In the genomic region with DNA sequence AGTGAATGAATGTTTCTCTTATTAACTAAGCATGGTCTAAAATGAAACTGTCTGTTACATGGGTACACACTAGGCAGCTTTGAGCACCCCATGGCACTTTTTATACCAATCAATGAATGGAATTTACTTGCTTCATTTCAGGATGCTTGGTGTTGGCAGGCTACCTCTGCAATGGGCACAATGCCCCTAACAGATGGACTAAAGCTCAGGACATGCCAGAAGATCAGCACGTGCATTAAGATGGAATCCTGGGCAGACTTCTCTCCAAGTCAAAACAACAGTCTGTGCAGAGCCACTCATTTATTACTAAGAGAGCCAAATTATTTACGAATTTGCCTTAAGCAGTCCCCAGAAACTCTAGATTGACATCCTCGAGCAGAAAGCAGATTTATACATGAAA, we compare ENCODE assay signal across 19 cellular contexts. TPM values are rescaled to one million over a fixed set of nuclear protein-coding genes. Genes with fewer than 3 reads are reported as not detected.
"Had no signal": no experiment of that assay in that cellular context is flagged by ENCODE, and none has a peak within 500 bp of the region (broad histone marks: within the 10 kb centered on the region; RNA-seq: fewer than 3 reads in every experiment).

No MANE protein-coding gene starts in this region.

- H3K9me3 Mint-ChIP-seq: activated CD4-positive, alpha-beta memory T cell treated with anti-CD3 and anti-CD28 coated beads for 36 hours; activated naive CD8-positive, alpha-beta T cell treated with anti-CD3 and anti-CD28 coated beads for 36 hours; stimulated activated naive CD8-positive, alpha-beta T cell treated with anti-CD3 and anti-CD28 coated beads, Interleukin-15, amount 100 ng/mL, for 72 hours had no signal

- H3K4me3 ChIP-seq: cardiac muscle cell, colonic mucosa, gastrocnemius medialis, lung, prostate gland, right atrium auricular region, upper lobe of left lung had no signal

- H3K27ac ChIP-seq: cardiac muscle cell, colonic mucosa, gastrocnemius medialis, prostate gland, right atrium auricular region, upper lobe of left lung had no signal

- H3K9me3 ChIP-seq: colonic mucosa, gastrocnemius medialis, prostate gland, right atrium auricular region, upper lobe of left lung had no signal

- ATAC-seq: activated CD4-positive, alpha-beta T cell treated with anti-CD3 and anti-CD28 coated beads for 36 hours; gastrocnemius medialis; left lobe of liver; stimulated activated naive CD8-positive, alpha-beta T cell treated with anti-CD3 and anti-CD28 coated beads, Interleukin-15, amount 100 ng/mL, for 72 hours had no signal

- DNase-seq: activated CD4-positive, alpha-beta memory T cell treated with anti-CD3 and anti-CD28 coated beads for 36 hours; activated CD4-positive, alpha-beta T cell treated with anti-CD3 and anti-CD28 coated beads for 36 hours; activated gamma-delta T cell treated with Interleukin-2 at 50 U/mL for 16 hours; activated naive CD8-positive, alpha-beta T cell treated with anti-CD3 and anti-CD28 coated beads for 36 hours; amniotic stem cell; colonic mucosa; erythroblast; gastrocnemius medialis; head of caudate nucleus; kidney; midbrain; stimulated activated naive CD8-positive, alpha-beta T cell treated with anti-CD3 and anti-CD28 coated beads, Interleukin-15, amount 100 ng/mL, for 72 hours; T-helper 2 cell; upper lobe of left lung had no signal

- H3K4me1 ChIP-seq: colonic mucosa, gastrocnemius medialis, prostate gland, right atrium auricular region, upper lobe of left lung had no signal

- H3K36me3 ChIP-seq: prostate gland had no signal

- H3K4me1 Mint-ChIP-seq: activated CD4-positive, alpha-beta T cell treated with anti-CD3 and anti-CD28 coated beads for 36 hours; activated naive CD8-positive, alpha-beta T cell treated with anti-CD3 and anti-CD28 coated beads for 36 hours; stimulated activated naive CD8-positive, alpha-beta T cell treated with anti-CD3 and anti-CD28 coated beads, Interleukin-15, amount 100 ng/mL, for 72 hours had no signal

- H3K4me3 Mint-ChIP-seq: activated CD4-positive, alpha-beta memory T cell treated with anti-CD3 and anti-CD28 coated beads for 36 hours; activated CD4-positive, alpha-beta T cell treated with anti-CD3 and anti-CD28 coated beads for 36 hours; activated naive CD8-positive, alpha-beta T cell treated with anti-CD3 and anti-CD28 coated beads for 36 hours; stimulated activated naive CD8-positive, alpha-beta T cell treated with anti-CD3 and anti-CD28 coated beads, Interleukin-15, amount 100 ng/mL, for 72 hours had no signal

- H3K27me3 ChIP-seq: cardiac muscle cell, colonic mucosa, gastrocnemius medialis, right atrium auricular region, upper lobe of left lung had no signal

- H3K27me3 Mint-ChIP-seq: activated CD4-positive, alpha-beta memory T cell treated with anti-CD3 and anti-CD28 coated beads for 36 hours; activated CD4-positive, alpha-beta T cell treated with anti-CD3 and anti-CD28 coated beads for 36 hours; activated naive CD8-positive, alpha-beta T cell treated with anti-CD3 and anti-CD28 coated beads for 36 hours; stimulated activated naive CD8-positive, alpha-beta T cell treated with anti-CD3 and anti-CD28 coated beads, Interleukin-15, amount 100 ng/mL, for 72 hours had no signal

- H3K27ac Mint-ChIP-seq: activated CD4-positive, alpha-beta memory T cell treated with anti-CD3 and anti-CD28 coated beads for 36 hours; activated CD4-positive, alpha-beta T cell treated with anti-CD3 and anti-CD28 coated beads for 36 hours; activated naive CD8-positive, alpha-beta T cell treated with anti-CD3 and anti-CD28 coated beads for 36 hours had no signal

RNA-seq across cellular contexts. Expression of a gene that starts 55.8 kb away (rescaled TPM):
- total RNA-seq: cardiac muscle cell had no signal
